In the genomic region with DNA sequence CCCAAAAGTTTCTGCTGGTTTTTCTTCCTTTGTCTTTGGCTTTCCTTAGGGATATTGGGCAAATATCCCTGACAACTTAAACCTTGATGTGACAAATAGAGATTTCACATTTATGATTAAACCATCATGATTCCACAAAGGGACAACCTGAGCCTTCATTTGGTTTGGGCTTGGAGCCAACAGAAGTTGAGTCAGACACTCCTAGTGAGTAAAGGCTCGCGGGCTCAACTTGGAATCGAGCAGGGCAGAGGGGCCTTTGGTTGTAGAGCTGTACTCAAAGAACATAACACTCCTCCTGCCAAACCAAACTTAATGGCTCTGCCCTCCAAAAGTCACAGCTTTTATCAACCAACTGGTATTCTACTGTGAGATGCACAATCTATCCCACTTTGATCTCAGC, we compare ENCODE assay signal across 19 cellular contexts.
DNase-seq lines count a peak whose midpoint lies in the region; ATAC-seq and TF ChIP-seq lines count a peak whose summit lies in the region.
"Had no signal": no experiment of that assay in that cellular context is flagged by ENCODE, and none has a peak within 500 bp of the region (broad histone marks: within the 10 kb centered on the region; RNA-seq: fewer than 3 reads in every experiment).

No MANE protein-coding gene starts in this region.

- no peaks in the 10 kb centered on the region for H3K27me3 Mint-ChIP-seq in nephron (ENCODE audit: low read depth)
- peaks cover 0 to 5% (median 0%) of the 10 kb centered on the region in 3 donors for H3K27me3 Mint-ChIP-seq in CD14-positive monocyte (ENCODE audit: low read depth in 3 of 3)
- H3K27me3 Mint-ChIP-seq: T-helper 17 cell had no signal

- WGBS in mammary epithelial cell (ENCODE audit: low coverage, missing lambda C conversion rate) = 0% methylated on average over 3 of the region's 3 CpGs

- DNase-seq in HCT116 (ENCODE audit: low read depth, low spot score) (no peak), NCI-H226 (peak; percentile 18), mammary epithelial cell (peak; percentile 81), CD14-positive monocyte (ENCODE audit: low spot score) (no peak), H4 (ENCODE audit: low spot score) (no peak), DMS 273 treated with DMSO at 0.1 percent for 48 hours (lab: John Stamatoyannopoulos, UW) (no peak)
- DNase-seq: activated CD4-positive, CD25-positive, alpha-beta regulatory T cell treated with anti-CD3 and anti-CD28 coated beads, Interleukin-2, amount 50 U/mL, for 72 hours; activated T-cell treated with anti-CD3 and anti-CD28 coated beads for 4 hours; C1 segment of cervical spinal cord; cerebellar nuclear complex; HCEC 1CT; NCI-H774; stimulated activated CD4-positive, alpha-beta T cell treated with anti-CD3 and anti-CD28 coated beads, Interleukin-12 subunit alpha, Interleukin-12 subunit beta, amount 100 ng/mL, for 4 hours; T-helper 17 cell had no signal

- TF ChIP-seq RAD21 in HCT116 (IDR thresholded peaks at IDR 0.05; ENCODE audit: low read depth) = no peak

- H3K27ac Mint-ChIP-seq in nephron (peak overlapping the region; percentile 81 to 88 (median 86)), CD14-positive monocyte (no peak overlapping the region)
- H3K27ac Mint-ChIP-seq: activated naive CD4-positive, alpha-beta T cell treated with anti-CD3 and anti-CD28 coated beads, Interleukin-2, amount 50 U/mL, for 72 hours; T-helper 17 cell had no signal

- no peak overlapping the region for H3K4me3 Mint-ChIP-seq in nephron
- no peak overlapping the region for H3K4me3 Mint-ChIP-seq in CD14-positive monocyte
- H3K4me3 Mint-ChIP-seq: T-helper 17 cell had no signal

- in situ Hi-C loops in mammary epithelial cell (cut with MboI; ENCODE audit: low sequenced_read_pairs in 2 of 2) = no loop called here

- no peak for TF ChIP-seq CTCF in HCT116 (IDR thresholded peaks at IDR 0.05 in 2 of 3, conservative IDR thresholded peaks at IDR 0.05 in 1 of 3; ENCODE audit: borderline replicate concordance in 1 of 3, insufficient read depth in 1 of 3, low read depth in 2 of 3, low read length in 2 of 3)
- TF ChIP-seq CTCF in mammary epithelial cell (conservative IDR thresholded peaks at IDR 0.05 in 1 of 2, IDR thresholded peaks at IDR 0.05 in 1 of 2; ENCODE audit: extremely low read depth in 1 of 2, insufficient read depth in 1 of 2, low read depth in 1 of 2, low read length in 2 of 2) = no peak
- TF ChIP-seq CTCF in nephron (IDR thresholded peaks at IDR 0.05; ENCODE audit: unreplicated experiment in 3 of 3) = no peak
- TF ChIP-seq CTCF in CD14-positive monocyte (IDR thresholded peaks at IDR 0.05) = no peak

- H3K9me3 Mint-ChIP-seq in nephron = no peaks in the 10 kb centered on the region
- H3K9me3 Mint-ChIP-seq in CD14-positive monocyte = peaks cover 0 to 3% (median 0%) of the 10 kb centered on the region in 7 donors
- H3K9me3 Mint-ChIP-seq: activated naive CD4-positive, alpha-beta T cell treated with anti-CD3 and anti-CD28 coated beads, Interleukin-2, amount 50 U/mL, for 72 hours had no signal

- RAD21 ChIA-PET in HCT116 (lab: Charles Lee; ENCODE audit: low non-redundant PET in 1 of 2, low total read pairs in 2 of 2, uncharacterized antibody in 2 of 2, unreplicated experiment in 2 of 2) = no interaction called here

- H4K20me1 ChIP-seq in HCT116 (ENCODE audit: insufficient read depth) (no peaks in the 10 kb centered on the region), mammary epithelial cell (ENCODE audit: insufficient read depth, low read length) (no peaks in the 10 kb centered on the region)

- no peak for TF ChIP-seq POLR2A in HCT116 (IDR thresholded peaks at IDR 0.05; ENCODE audit: borderline replicate concordance, extremely low read depth, insufficient read depth, insufficient read length)

- no peaks in the 10 kb centered on the region for H3K36me3 ChIP-seq in HCT116 (ENCODE audit: control insufficient read depth in 1 of 2, insufficient read depth in 2 of 2, low read length in 2 of 2)
- no peaks in the 10 kb centered on the region for H3K36me3 ChIP-seq in mammary epithelial cell (ENCODE audit: insufficient read depth, low read length)

- no peak overlapping the region for H2AFZ ChIP-seq in HCT116 (ENCODE audit: low read depth, low read length, poor library complexity, severe bottlenecking)
- peak overlapping the region; percentile 23 for H2AFZ ChIP-seq in mammary epithelial cell (ENCODE audit: low read depth, low read length)

- ATAC-seq in HCT116 = peak; percentile 67; the same call in 1 of the 2 replicates
- ATAC-seq in HG03108 (IDR thresholded peaks at IDR 0.05; ENCODE audit: unreplicated experiment) = no peak
- ATAC-seq: activated naive CD4-positive, alpha-beta T cell treated with anti-CD3 and anti-CD28 coated beads, Interleukin-2, amount 50 U/mL, for 72 hours; GM12878; Right ventricle myocardium inferior; T-helper 17 cell had no signal

- H3K27me3 ChIP-seq in HCT116 (ENCODE audit: insufficient read depth, low read length) (no peaks in the 10 kb centered on the region), mammary epithelial cell (ENCODE audit: insufficient read depth, low read length) (no peaks in the 10 kb centered on the region)

- H3K36me3 Mint-ChIP-seq in nephron (ENCODE audit: low read depth) = no peaks in the 10 kb centered on the region
- H3K36me3 Mint-ChIP-seq in CD14-positive monocyte = no peaks in the 10 kb centered on the region
- H3K36me3 Mint-ChIP-seq: activated naive CD4-positive, alpha-beta T cell treated with anti-CD3 and anti-CD28 coated beads, Interleukin-2, amount 50 U/mL, for 72 hours had no signal

- intact Hi-C loops in HCT116 (cut with micrococcal nuclease) = no loop called here
- intact Hi-C loops in mammary epithelial cell (cut with micrococcal nuclease) = loop anchor here (5.0 kb wide), 1 partner anchor 253 kb away; no protein-coding TSS in a partner anchor
- intact Hi-C loops in CD14-positive monocyte (cut with micrococcal nuclease) = no loop called here

- H3K4me2 ChIP-seq in HCT116 (ENCODE audit: low read length) (peak overlapping the region; percentile 22; the same call in 1 of the 2 replicates), mammary epithelial cell (ENCODE audit: insufficient read depth, low read depth, low read length) (peak overlapping the region; percentile 10)

- POLR2A ChIA-PET in HCT116 (lab: Charles Lee) = no interaction called here

- no TSS peak for BruUV-seq in HCT116 (replicated peaks; lab: Mats Ljungman, UMichigan)
- no TSS peak for BruUV-seq in mammary epithelial cell (replicated peaks; lab: Mats Ljungman, UMichigan)

- CTCF ChIA-PET in HCT116 (lab: Charles Lee) = no interaction called here
- CTCF ChIA-PET in mammary epithelial cell (lab: Charles Lee; ENCODE audit: low non-redundant PET) = no interaction called here

- H3K9me2 ChIP-seq in HCT116 (ENCODE audit: insufficient read depth) = no peaks in the 10 kb centered on the region

- H3K9ac ChIP-seq in HCT116 (ENCODE audit: low read length) (no peak overlapping the region), mammary epithelial cell (ENCODE audit: insufficient read depth, low read length) (no peak overlapping the region)

- peaks cover 23% of the 10 kb centered on the region for H3K4me1 Mint-ChIP-seq in nephron
- peaks cover 34% of the 10 kb centered on the region for H3K4me1 Mint-ChIP-seq in CD14-positive monocyte

- dilution Hi-C loops in mammary epithelial cell (cut with HindIII; ENCODE audit: low sequenced_read_pairs) = no loop called here

- no peaks in the 10 kb centered on the region for H3K79me2 ChIP-seq in HCT116 (ENCODE audit: insufficient read depth, low read length)
- H3K79me2 ChIP-seq in mammary epithelial cell (ENCODE audit: insufficient read depth, low read length) = no peaks in the 10 kb centered on the region

- H3K4me1 ChIP-seq in HCT116 (ENCODE audit: control insufficient read depth in 1 of 2, insufficient read depth in 2 of 2, low read length in 2 of 2) = peaks cover 11 to 16% of the 10 kb centered on the region in 2 experiments; a peak in 3 of 4 replicates
- H3K4me1 ChIP-seq in mammary epithelial cell (ENCODE audit: insufficient read depth, low read length) = peaks cover 43% of the 10 kb centered on the region

- H3K4me3 ChIP-seq in HCT116 (replicated peaks in 1 of 2; ENCODE audit: low read depth in 1 of 2, low read length in 2 of 2) (no peak overlapping the region), mammary epithelial cell (replicated peaks in 1 of 3; ENCODE audit: insufficient read depth in 1 of 3, low read depth in 2 of 3, low read length in 3 of 3) (no peak overlapping the region)
- H3K4me3 ChIP-seq: GM12878 had no signal

- H3K27ac ChIP-seq in HCT116 (ENCODE audit: low read depth, low read length) = no peak overlapping the region
- H3K27ac ChIP-seq in mammary epithelial cell (ENCODE audit: insufficient read depth, low read depth, low read length) = no peak overlapping the region

- H3K9me3 ChIP-seq in HCT116 (ENCODE audit: control insufficient read depth in 1 of 2, insufficient read depth in 1 of 2, low read depth in 1 of 2, low read length in 2 of 2) (no peaks in the 10 kb centered on the region), mammary epithelial cell (replicated peaks; ENCODE audit: insufficient read depth, low read length) (no peaks in the 10 kb centered on the region)

TF ChIP-seq in HCT116, 20 proteins besides CTCF, POLR2A, EP300 and RAD21:
- TF ChIP-seq YY1 (IDR thresholded peaks at IDR 0.05; ENCODE audit: extremely low read depth, insufficient replicate concordance, low read depth, low read length) = no peak
- TF ChIP-seq FOSL1 (IDR thresholded peaks at IDR 0.05; ENCODE audit: low read depth) = peak; percentile 37; the same call in 1 of the 2 replicates
- TF ChIP-seq JUND (IDR thresholded peaks at IDR 0.05) = peak; percentile 36; the same call in 1 of the 2 replicates

Comparison
In these comparisons a context has a peak if more than half of its experiments do, and no peak if none do; other contexts are left out.
1. DNase-seq: peak in NCI-H226 (single experiment) and mammary epithelial cell (single experiment); none in HCT116 (single experiment), CD14-positive monocyte (single experiment), H4 (single experiment) and DMS 273 treated with DMSO at 0.1 percent for 48 hours (single experiment).
2. H3K27ac Mint-ChIP-seq: peak in nephron (3 of 3); none in CD14-positive monocyte (0 of 7).